In the genomic region with DNA sequence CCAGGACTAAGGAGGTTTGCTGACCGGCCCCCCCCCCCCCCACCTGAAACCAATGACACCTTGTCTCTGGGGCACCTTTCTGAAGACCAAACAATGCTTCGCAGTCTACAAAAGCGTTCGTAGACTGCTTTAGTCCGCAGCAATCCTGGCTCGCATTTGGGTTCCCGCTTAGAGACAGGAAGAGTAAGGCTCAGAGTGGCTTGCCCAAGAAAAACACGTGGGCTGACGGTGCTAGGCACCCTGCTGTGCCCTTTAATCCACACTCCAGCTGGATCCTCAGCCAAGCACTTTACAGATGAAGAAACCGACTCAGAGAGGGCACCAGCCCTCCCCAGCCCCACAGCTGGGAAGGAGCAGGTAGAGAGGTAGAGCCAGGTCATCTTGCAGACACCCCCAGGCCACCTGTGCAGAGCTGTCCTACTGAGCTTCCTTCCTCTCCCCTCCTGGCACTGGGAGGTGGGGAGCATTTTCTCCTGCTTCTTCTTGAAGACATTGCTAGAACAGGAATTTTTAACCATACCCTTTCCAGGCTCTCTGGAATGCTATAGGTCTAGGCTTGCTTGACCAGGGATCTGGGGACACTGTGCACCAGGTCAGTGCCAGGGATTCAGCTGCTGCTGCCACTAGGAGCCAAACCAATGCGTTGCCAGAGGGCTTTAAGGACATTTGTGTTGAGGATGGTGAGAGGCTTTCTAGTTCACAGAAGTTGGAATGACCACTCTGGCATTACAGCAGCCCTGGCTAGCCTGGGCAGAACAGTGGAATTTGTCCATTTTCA, we compare ENCODE assay signal across 8 cellular contexts. TPM values are rescaled to one million over a fixed set of nuclear protein-coding genes. Genes with fewer than 3 reads are reported as not detected.
DNase-seq lines count a peak whose midpoint lies in the region; ATAC-seq lines count a peak whose summit lies in the region.

No MANE protein-coding gene starts in this region.

- peak overlapping the region; percentile 56 for H3K4me3 ChIP-seq in iPS-11a (ENCODE audit: low read depth, low read length)

- H3K36me3 Mint-ChIP-seq in activated naive CD4-positive, alpha-beta T cell treated with anti-CD3 and anti-CD28 coated beads, Interleukin-2, amount 10 ng/mL, durations not matched to agents 7 days and 5 days: peaks cover 2% of the 10 kb centered on the region
- no peaks in the 10 kb centered on the region for H3K36me3 Mint-ChIP-seq in activated T-helper 17 cell treated with anti-CD3 and anti-CD28 coated beads, Interleukin-2, amount 50 U/mL, for 72 hours (ENCODE audit: low read depth)

- no peak for DNase-seq in activated naive CD4-positive, alpha-beta T cell treated with anti-CD3 and anti-CD28 coated beads, Interleukin-2, amount 10 ng/mL, durations not matched to agents 7 days and 5 days
- DNase-seq in activated naive CD4-positive, alpha-beta T cell (lab: John Stamatoyannopoulos, UW): no peak
- no peak for DNase-seq in stimulated activated naive CD8-positive, alpha-beta T cell treated with anti-CD3 and anti-CD28 coated beads, Interleukin-15, amount 100 ng/mL, for 72 hours
- no peak for DNase-seq in NCI-H2081 treated with DMSO at 0.1 percent for 48 hours (lab: John Stamatoyannopoulos, UW)
- DNase-seq in stimulated activated CD4-positive, alpha-beta T cell treated with anti-CD3 and anti-CD28 coated beads, Interleukin-4, amount 100 ng/mL, for 4 hours: no peak

- H3K4me3 Mint-ChIP-seq in activated naive CD4-positive, alpha-beta T cell treated with anti-CD3 and anti-CD28 coated beads, Interleukin-2, amount 10 ng/mL, durations not matched to agents 7 days and 5 days: peak overlapping the region; percentile 76
- H3K4me3 Mint-ChIP-seq in activated T-helper 17 cell treated with anti-CD3 and anti-CD28 coated beads, Interleukin-2, amount 50 U/mL, for 72 hours: peak overlapping the region; percentile 78
- peak overlapping the region; percentile 82 to 86 for H3K4me3 Mint-ChIP-seq in stimulated activated naive CD8-positive, alpha-beta T cell treated with anti-CD3 and anti-CD28 coated beads, Interleukin-15, amount 100 ng/mL, for 72 hours

- H3K9me3 Mint-ChIP-seq in activated naive CD4-positive, alpha-beta T cell treated with anti-CD3 and anti-CD28 coated beads, Interleukin-2, amount 10 ng/mL, durations not matched to agents 7 days and 5 days: no peaks in the 10 kb centered on the region
- no peaks in the 10 kb centered on the region for H3K9me3 Mint-ChIP-seq in activated T-helper 17 cell treated with anti-CD3 and anti-CD28 coated beads, Interleukin-2, amount 50 U/mL, for 72 hours
- H3K9me3 Mint-ChIP-seq in stimulated activated naive CD8-positive, alpha-beta T cell treated with anti-CD3 and anti-CD28 coated beads, Interleukin-15, amount 100 ng/mL, for 72 hours: no peaks in the 10 kb centered on the region

- no peak for ATAC-seq in activated T-helper 17 cell treated with anti-CD3 and anti-CD28 coated beads, Interleukin-2, amount 50 U/mL, for 72 hours (replicated peaks)
- ATAC-seq in stimulated activated naive CD8-positive, alpha-beta T cell treated with anti-CD3 and anti-CD28 coated beads, Interleukin-15, amount 100 ng/mL, for 72 hours: no peak
- ATAC-seq in GM18861 (IDR thresholded peaks at IDR 0.05; ENCODE audit: unreplicated experiment): no peak

- peaks cover 16% of the 10 kb centered on the region for H3K4me1 Mint-ChIP-seq in activated naive CD4-positive, alpha-beta T cell treated with anti-CD3 and anti-CD28 coated beads, Interleukin-2, amount 10 ng/mL, durations not matched to agents 7 days and 5 days
- H3K4me1 Mint-ChIP-seq in activated T-helper 17 cell treated with anti-CD3 and anti-CD28 coated beads, Interleukin-2, amount 50 U/mL, for 72 hours: peaks cover 5% of the 10 kb centered on the region
- H3K4me1 Mint-ChIP-seq in stimulated activated naive CD8-positive, alpha-beta T cell treated with anti-CD3 and anti-CD28 coated beads, Interleukin-15, amount 100 ng/mL, for 72 hours: peaks cover 16% of the 10 kb centered on the region

- CTCF ChIA-PET in activated naive CD4-positive, alpha-beta T cell treated with anti-CD3 and anti-CD28 coated beads, Interleukin-2, amount 10 ng/mL, durations not matched to agents 7 days and 5 days (lab: Charles Lee): interaction anchor here (1.1 kb wide), 1 partner anchor 34 kb away, joined by 3 read pairs; no protein-coding TSS in a partner anchor

- H3K27ac Mint-ChIP-seq in activated naive CD4-positive, alpha-beta T cell treated with anti-CD3 and anti-CD28 coated beads, Interleukin-2, amount 10 ng/mL, durations not matched to agents 7 days and 5 days: no peak overlapping the region
- no peak overlapping the region for H3K27ac Mint-ChIP-seq in activated T-helper 17 cell treated with anti-CD3 and anti-CD28 coated beads, Interleukin-2, amount 50 U/mL, for 72 hours
- H3K27ac Mint-ChIP-seq in stimulated activated naive CD8-positive, alpha-beta T cell treated with anti-CD3 and anti-CD28 coated beads, Interleukin-15, amount 100 ng/mL, for 72 hours: no peak overlapping the region

- peaks cover 77% of the 10 kb centered on the region for H3K27me3 Mint-ChIP-seq in activated naive CD4-positive, alpha-beta T cell treated with anti-CD3 and anti-CD28 coated beads, Interleukin-2, amount 10 ng/mL, durations not matched to agents 7 days and 5 days
- H3K27me3 Mint-ChIP-seq in activated T-helper 17 cell treated with anti-CD3 and anti-CD28 coated beads, Interleukin-2, amount 50 U/mL, for 72 hours: peaks cover 37% of the 10 kb centered on the region
- H3K27me3 Mint-ChIP-seq in stimulated activated naive CD8-positive, alpha-beta T cell treated with anti-CD3 and anti-CD28 coated beads, Interleukin-15, amount 100 ng/mL, for 72 hours: peaks cover 73% of the 10 kb centered on the region

RNA-seq across cellular contexts. Expression of gene KLF15, which starts 1.0 kb away (rescaled TPM):
- under 1 TPM in 1 of 2 donors, not detected in 1; 0.16 TPM for total RNA-seq in activated T-helper 17 cell treated with anti-CD3 and anti-CD28 coated beads, Interleukin-2, amount 50 U/mL, for 72 hours

RNA-seq across cellular contexts. Expression of gene CFAP100, which starts 36.5 kb away (rescaled TPM):
- total RNA-seq in activated T-helper 17 cell treated with anti-CD3 and anti-CD28 coated beads, Interleukin-2, amount 50 U/mL, for 72 hours: not detected
